ENCODE assay signal across 1 cellular context in genomic region chr1:220791959-220792358, GRCh38.
TF ChIP-seq lines count a peak whose summit lies in the region.

No MANE protein-coding gene starts in this region.

TF ChIP-seq in endothelial cell of umbilical vein, 7 proteins besides CTCF, POLR2A, EP300 and RAD21 (continued from another document):
- no peak for TF ChIP-seq JUN (IDR thresholded peaks at IDR 0.05; ENCODE audit: borderline replicate concordance, insufficient read depth, insufficient read length, low read depth)
- TF ChIP-seq FOS (IDR thresholded peaks at IDR 0.05; ENCODE audit: borderline replicate concordance, insufficient read depth, low read length), result no peak
- no peak for TF ChIP-seq EZH2 (IDR thresholded peaks at IDR 0.05; ENCODE audit: borderline replicate concordance, low read depth, low read length, severe bottlenecking)
- TF ChIP-seq MYC (IDR thresholded peaks at IDR 0.05; ENCODE audit: low read depth, low read length), result no peak
- TF ChIP-seq MAX (IDR thresholded peaks at IDR 0.05; ENCODE audit: insufficient read depth, insufficient read length), result no peak
- TF ChIP-seq GATA2 (IDR thresholded peaks at IDR 0.05; ENCODE audit: insufficient read depth, insufficient read length, low read depth, low read length), result no peak
TF ChIP-seq in endothelial cell of umbilical vein: peak in this region for 0.
